8 cellular contexts compared by ENCODE assay signal in the genomic region with DNA sequence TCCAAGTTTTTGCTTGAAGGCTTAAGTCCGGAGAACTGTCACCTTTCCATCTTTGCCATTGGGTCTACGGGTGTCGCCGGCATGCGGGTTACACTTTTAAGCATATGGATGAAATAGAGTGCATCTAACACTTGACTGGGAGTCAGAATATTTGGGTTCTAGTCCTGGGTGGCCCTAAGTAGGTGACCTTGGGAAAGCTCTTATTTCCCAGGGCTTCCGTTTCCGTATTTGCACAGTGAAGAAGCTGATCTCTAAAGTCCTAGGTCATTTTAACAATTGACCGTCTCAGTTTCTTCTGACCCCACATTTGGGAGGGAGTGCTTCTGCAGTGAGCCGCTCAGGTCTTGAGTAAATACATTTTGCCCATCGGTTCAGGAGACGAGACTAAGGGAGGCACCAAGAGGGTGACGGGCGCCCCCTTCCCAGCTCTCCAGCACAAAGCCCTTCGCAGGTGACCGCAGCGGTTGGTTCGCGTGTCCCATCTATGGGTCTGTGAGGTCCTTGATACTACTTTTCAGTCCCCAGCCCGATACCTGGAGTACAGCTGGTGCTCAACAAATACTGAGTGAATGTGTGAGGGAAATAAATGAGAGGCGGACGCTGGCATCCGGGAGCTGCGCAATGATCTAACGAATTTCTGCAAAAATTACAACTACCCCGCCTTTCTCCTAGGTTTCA. TPM values are rescaled to one million over a fixed set of nuclear protein-coding genes. Genes with fewer than 3 reads are reported as not detected.
DNase-seq lines count a peak whose midpoint lies in the region; ATAC-seq and TF ChIP-seq lines count a peak whose summit lies in the region.

No MANE protein-coding gene starts in this region.

- peak overlapping the region; percentile 97 to 99 (median 98) for H3K4me3 Mint-ChIP-seq in T-cell

- H3K79me2 ChIP-seq in DND-41 (ENCODE audit: insufficient read depth, low read length) = peaks cover 42% of the 10 kb centered on the region

- peak; percentile 56 for ATAC-seq in DND-41 (ENCODE audit: insufficient read depth, low read depth)
- ATAC-seq in GM21447 (IDR thresholded peaks at IDR 0.05; ENCODE audit: unreplicated experiment) = peak; percentile 40
- peak; percentile 44 to 46 (median 45) for ATAC-seq in T-cell (replicated peaks in 1 of 4)
- peak; percentile 40 for ATAC-seq in body of pancreas

- peak overlapping the region; percentile 83 for H3K9ac ChIP-seq in DND-41 (ENCODE audit: low read depth, low read length)
- peak overlapping the region; percentile 81 for H3K9ac ChIP-seq in skeletal muscle satellite cell (ENCODE audit: low read depth, low read length)

- H3K27me3 ChIP-seq in DND-41 (ENCODE audit: insufficient read depth, low read length, poor library complexity) (no peaks in the 10 kb centered on the region), body of pancreas (no peaks in the 10 kb centered on the region), skeletal muscle satellite cell (ENCODE audit: control insufficient read depth, insufficient read depth, low read length) (no peaks in the 10 kb centered on the region)

- no peaks in the 10 kb centered on the region for H3K9me3 ChIP-seq in DND-41 (ENCODE audit: insufficient read depth, low read length, severe bottlenecking)
- no peaks in the 10 kb centered on the region for H3K9me3 ChIP-seq in body of pancreas
- no peaks in the 10 kb centered on the region for H3K9me3 ChIP-seq in iPS-18c (ENCODE audit: control insufficient read depth, insufficient read depth, low read length)
- no peaks in the 10 kb centered on the region for H3K9me3 ChIP-seq in skeletal muscle satellite cell (replicated peaks; ENCODE audit: low read length)

- peaks cover 6% of the 10 kb centered on the region for H3K36me3 Mint-ChIP-seq in T-cell

- H3K27ac ChIP-seq in DND-41 (ENCODE audit: low read length) (peak overlapping the region; percentile 72), body of pancreas (peak overlapping the region; percentile 95 to 96 (median 96))

- peaks cover 3% of the 10 kb centered on the region; the same call in 1 of the 2 replicates for H4K20me1 ChIP-seq in DND-41 (ENCODE audit: insufficient read depth, low read length)

- peak; percentile 50 for TF ChIP-seq CTCF in DND-41 (IDR thresholded peaks at IDR 0.05; ENCODE audit: borderline replicate concordance, extremely low read depth, low read length, poor library complexity, severe bottlenecking)
- no peak for TF ChIP-seq CTCF in body of pancreas (IDR thresholded peaks at IDR 0.05)

- H3K27me3 Mint-ChIP-seq in T-cell = no peaks in the 10 kb centered on the region

- peak overlapping the region; percentile 87 for H3K4me2 ChIP-seq in DND-41 (ENCODE audit: insufficient read depth, low read length)
- H3K4me2 ChIP-seq in skeletal muscle satellite cell (ENCODE audit: low read length) = peak overlapping the region; percentile 99

- intact Hi-C loops in body of pancreas (cut with DNase I) = no loop called here

- peak overlapping the region; percentile 41 to 62 for H3K4me3 ChIP-seq in DND-41 (ENCODE audit: low read depth in 1 of 2, low read length in 2 of 2)
- peak overlapping the region; percentile 74 to 77 for H3K4me3 ChIP-seq in body of pancreas
- peak overlapping the region; percentile 90 for H3K4me3 ChIP-seq in iPS-18c (ENCODE audit: insufficient read depth, low read depth, low read length)
- H3K4me3 ChIP-seq in skeletal muscle satellite cell (ENCODE audit: low read length) = peak overlapping the region; percentile 82

- peak overlapping the region; percentile 93 to 96 for H3K27ac Mint-ChIP-seq in T-cell

- no peaks in the 10 kb centered on the region for H3K9me3 Mint-ChIP-seq in T-cell

- DNase-seq in DND-41 (no peak), HuH-7.5 (ENCODE audit: low spot score) (peak; percentile 62), T-cell (peak in 12 of 34 experiments; percentile 0 to 40 (median 13)), body of pancreas (peak; percentile 51 to 68 (median 54)), NCI-H1048 (lab: John Stamatoyannopoulos, UW) (no peak)

- peaks cover 28 to 34% (median 31%) of the 10 kb centered on the region in 3 donors for H3K4me1 Mint-ChIP-seq in T-cell

- CTCF ChIA-PET in T-cell (lab: Charles Lee) = interaction anchor here in 1 of 2 donors (0.5 to 2.0 kb wide), 3 partner anchors 35 to 152 kb away, joined by 3 to 9 read pairs (median 8); a partner anchor contains a TSS

- POLR2A ChIA-PET in T-cell (lab: Charles Lee) = interaction anchor here in 1 of 2 donors (0.5 to 0.7 kb wide), 2 partner anchors 96 to 109 kb away, joined by 3 to 10 read pairs; a partner anchor contains a TSS

- H3K36me3 ChIP-seq in DND-41 (ENCODE audit: insufficient read depth, low read length) = no peaks in the 10 kb centered on the region; the same call in 1 of the 2 replicates
- no peaks in the 10 kb centered on the region for H3K36me3 ChIP-seq in body of pancreas (replicated peaks in 1 of 2; ENCODE audit: insufficient read depth in 1 of 2, low read depth in 2 of 2)
- H3K36me3 ChIP-seq in skeletal muscle satellite cell (ENCODE audit: insufficient read depth, low read length) = no peaks in the 10 kb centered on the region

- WGBS in body of pancreas, 2 donors = 2 to 3% methylated on average over 18 to 25 of the region's 25 CpGs

- peak overlapping the region; percentile 91 for H2AFZ ChIP-seq in DND-41 (ENCODE audit: low read depth, low read length)

- peak in 1 of 3 donors; percentile 54 for TF ChIP-seq POLR2A in body of pancreas (IDR thresholded peaks at IDR 0.05)

- H3K4me1 ChIP-seq in DND-41 (ENCODE audit: insufficient read depth, low read length) (peaks cover 29% of the 10 kb centered on the region), body of pancreas (peaks cover 20% of the 10 kb centered on the region), skeletal muscle satellite cell (ENCODE audit: control insufficient read depth, insufficient read depth, low read length) (peaks cover 24% of the 10 kb centered on the region)

RNA-seq across cellular contexts. Expression of a gene that starts 0.6 kb away (rescaled TPM):
- total RNA-seq in T-cell (10 to 100 TPM in 2 of 5 donors, 1 to 10 TPM in 3; 7.5 to 10.6 (median 9.5) TPM), body of pancreas (10 to 100 TPM; 10.1 to 12.9 TPM)
- 5.5 and 5.6 TPM in 2 replicates for total RNA-seq in skeletal muscle satellite cell (2012; rRNA removed)

RNA-seq across cellular contexts. Expression of a gene that starts 34.0 kb away (rescaled TPM):
- total RNA-seq in T-cell (10 to 100 TPM; 57.9 to 60.8 (median 58.2) TPM), body of pancreas (10 to 100 TPM; 15.2 to 36.3 TPM)
- total RNA-seq in skeletal muscle satellite cell (2012; rRNA removed) = 76.0 and 120 TPM in 2 replicates

Comparison
In these comparisons a context has a peak if more than half of its experiments do, and no peak if none do; other contexts are left out.
1. DNase-seq: peak in HuH-7.5 (single experiment) and body of pancreas (4 of 4); none in DND-41 (single experiment) and NCI-H1048 (single experiment).
2. Peak in every context shown above with its lines, with median percentiles within 50 percentile points of each other: ATAC-seq and H3K4me3 ChIP-seq.